Comparison of ENCODE assay signal across 1 cellular context in genomic region chr11:85672111-85672875, GRCh38.
TF ChIP-seq lines count a peak whose summit lies in the region.

No MANE protein-coding gene starts in this region.

TF ChIP-seq in WTC11, 78 proteins besides CTCF, POLR2A, EP300 and RAD21 (continued from another document):
- no peak for TF ChIP-seq ATF6 (CRISPR knock-in tag; IDR thresholded peaks at IDR 0.05)
- TF ChIP-seq CREB1 (CRISPR knock-in tag; IDR thresholded peaks at IDR 0.05), result no peak
- TF ChIP-seq ESRRA (CRISPR knock-in tag; IDR thresholded peaks at IDR 0.05; ENCODE audit: borderline replicate concordance), result no peak
- no peak for TF ChIP-seq ZNF138 (CRISPR knock-in tag; conservative IDR thresholded peaks at IDR 0.05)
TF ChIP-seq in WTC11: peak in this region for 0.
